ENCODE assay signal across 15 cellular contexts in genomic region chr12:127595506-127595905, GRCh38.
"Had no signal": no experiment of that assay in that cellular context is flagged by ENCODE, and none has a peak within 500 bp of the region (broad histone marks: within the 10 kb centered on the region; RNA-seq: fewer than 3 reads in every experiment).

No MANE protein-coding gene starts in this region.

- H3K27ac ChIP-seq: esophagus squamous epithelium, gastroesophageal sphincter, hepatocyte, right atrium auricular region, sigmoid colon, tibial artery had no signal

- H3K4me3 Mint-ChIP-seq: effector memory CD8-positive, alpha-beta T cell; naive thymus-derived CD8-positive, alpha-beta T cell had no signal

- H3K4me2 ChIP-seq: hepatocyte had no signal

- H3K36me3 ChIP-seq: esophagus squamous epithelium, gastroesophageal sphincter, right atrium auricular region, sigmoid colon, tibial artery had no signal

- H3K9me3 ChIP-seq: esophagus squamous epithelium, gastroesophageal sphincter, mucosa of descending colon, right atrium auricular region, sigmoid colon, tibial artery had no signal

- H3K4me3 ChIP-seq: esophagus squamous epithelium, gastroesophageal sphincter, hepatocyte, mucosa of descending colon, right atrium auricular region, sigmoid colon, tibial artery had no signal

- H3K4me1 ChIP-seq: esophagus squamous epithelium, gastroesophageal sphincter, right atrium auricular region, sigmoid colon, tibial artery had no signal

- H3K4me1 Mint-ChIP-seq: naive thymus-derived CD8-positive, alpha-beta T cell had no signal

- H3K36me3 Mint-ChIP-seq: naive thymus-derived CD8-positive, alpha-beta T cell had no signal

- H3K27ac Mint-ChIP-seq: effector memory CD8-positive, alpha-beta T cell; naive thymus-derived CD8-positive, alpha-beta T cell had no signal

- DNase-seq: effector memory CD8-positive, alpha-beta T cell; esophagus squamous epithelium; foreskin fibroblast; mammary epithelial cell; mucosa of descending colon; naive thymus-derived CD8-positive, alpha-beta T cell; posterior cingulate gyrus; sigmoid colon; small intestine; stimulated activated CD4-positive, alpha-beta T cell treated with anti-CD3 and anti-CD28 coated beads, Interleukin-12 subunit alpha, Interleukin-12 subunit beta, amount 100 ng/mL, for 4 hours; stimulated activated naive CD4-positive, alpha-beta T cell; tibial artery had no signal

- H3K79me2 ChIP-seq: hepatocyte had no signal

- H3K27me3 ChIP-seq: esophagus squamous epithelium, hepatocyte, right atrium auricular region, sigmoid colon, tibial artery had no signal
